In genomic region chrX:16023790-16024734, GRCh38 we compare ENCODE assay signal across 7 cellular contexts.
DNase-seq lines count a peak whose midpoint lies in the region; ATAC-seq and TF ChIP-seq lines count a peak whose summit lies in the region.

No MANE protein-coding gene starts in this region.

- H3K27ac ChIP-seq in OCI-LY3 (ENCODE audit: low read length), result peak overlapping the region; percentile 78
- H3K27ac ChIP-seq in body of pancreas, result no peak overlapping the region

- intact Hi-C loops in body of pancreas (cut with DNase I), result no loop called here

- H3K27me3 ChIP-seq in OCI-LY3 (ENCODE audit: low read depth, low read length), result no peaks in the 10 kb centered on the region; the same call in 1 of the 2 replicates
- H3K27me3 ChIP-seq in body of pancreas, result no peaks in the 10 kb centered on the region

- H3K4me2 ChIP-seq in OCI-LY3 (ENCODE audit: low read length), result peak overlapping the region; percentile 91

- peak; percentile 97 for ATAC-seq in GM18909 (IDR thresholded peaks at IDR 0.05; ENCODE audit: poor library complexity, unreplicated experiment)
- peak; percentile 92 for ATAC-seq in HG02759 (IDR thresholded peaks at IDR 0.05; ENCODE audit: unreplicated experiment)
- ATAC-seq in body of pancreas, result no peak

- no peak for TF ChIP-seq POLR2A in body of pancreas (IDR thresholded peaks at IDR 0.05)

- WGBS in body of pancreas, 2 donors, result 54 to 77% methylated on average over 7 to 9 of the region's 9 CpGs

- peak; percentile 41 for DNase-seq in pons (ENCODE audit: low spot score)
- DNase-seq in body of pancreas, result no peak
- no peak for DNase-seq in mesenteric fat pad (ENCODE audit: low spot score)
- DNase-seq in DMS79 (lab: John Stamatoyannopoulos, UW), result no peak

- H3K4me3 ChIP-seq in OCI-LY3 (ENCODE audit: low read length) (peak overlapping the region; percentile 62), body of pancreas (no peak overlapping the region)

- H3K4me1 ChIP-seq in OCI-LY3 (ENCODE audit: low read length) (peaks cover 30% of the 10 kb centered on the region), body of pancreas (no peaks in the 10 kb centered on the region)

- no peak overlapping the region; the same call in 1 of the 2 replicates for H2AFZ ChIP-seq in OCI-LY3 (ENCODE audit: low read depth, low read length)

- H3K79me2 ChIP-seq in OCI-LY3 (ENCODE audit: low read length), result no peaks in the 10 kb centered on the region

- no peak for TF ChIP-seq CTCF in OCI-LY3 (IDR thresholded peaks at IDR 0.05; ENCODE audit: low read depth, low read length)
- TF ChIP-seq CTCF in body of pancreas (IDR thresholded peaks at IDR 0.05), result no peak

- H3K9me3 ChIP-seq in OCI-LY3 (ENCODE audit: insufficient read depth, low read length) (no peaks in the 10 kb centered on the region), body of pancreas (no peaks in the 10 kb centered on the region)

- H3K36me3 ChIP-seq in OCI-LY3 (replicated peaks; ENCODE audit: low read depth, low read length) (no peaks in the 10 kb centered on the region), body of pancreas (replicated peaks in 1 of 2; ENCODE audit: insufficient read depth in 1 of 2, low read depth in 2 of 2) (no peaks in the 10 kb centered on the region)

- H4K20me1 ChIP-seq in OCI-LY3 (ENCODE audit: insufficient read depth, low read length), result no peaks in the 10 kb centered on the region

- H3K9ac ChIP-seq in OCI-LY3 (ENCODE audit: low read length), result peak overlapping the region; percentile 26; the same call in 1 of the 2 replicates
